Comparison of ENCODE assay signal across 8 cellular contexts in genomic region chr22:30324008-30324730, GRCh38. TPM values are rescaled to one million over a fixed set of nuclear protein-coding genes. Genes with fewer than 3 reads are reported as not detected.
A peak's percentile ranks its signal among the peaks of the same experiment; 100 is the strongest.
DNase-seq lines count a peak whose midpoint lies in the region; ATAC-seq and TF ChIP-seq lines count a peak whose summit lies in the region.

No MANE protein-coding gene starts in this region.

- DNase-seq in CD8-positive, alpha-beta T cell = peak in 5 of 7 experiments; percentile 46 to 71 (median 53)
- DNase-seq in PC-3 = no peak
- DNase-seq in dedifferentiated amniotic fluid mesenchymal stem cell (ENCODE audit: extremely low spot score) = peak; percentile 48
- peak in 1 of 2 donors; percentile 39 for DNase-seq in psoas muscle
- DNase-seq in ACHN = no peak
- no peak for DNase-seq in H7
- no peak for DNase-seq in hepatic stellate cell (ENCODE audit: low spot score)
- no peak for DNase-seq in DMS153 treated with DMSO at 0.1 percent for 48 hours (lab: John Stamatoyannopoulos, UW; ENCODE audit: unreplicated experiment)

- H3K27me3 ChIP-seq in CD8-positive, alpha-beta T cell (ENCODE audit: insufficient read depth, low read length) = no peaks in the 10 kb centered on the region
- H3K27me3 ChIP-seq in PC-3 (ENCODE audit: low read length) (no peaks in the 10 kb centered on the region), psoas muscle (ENCODE audit: insufficient read depth in 3 of 3, low read length in 2 of 3) (no peaks in the 10 kb centered on the region), H7 (ENCODE audit: control insufficient read depth, insufficient read depth, low read length) (no peaks in the 10 kb centered on the region)

- intact Hi-C loops in CD8-positive, alpha-beta T cell (cut with DNase I, micrococcal nuclease) = loop anchor here in 1 of 2 experiments (1.0 kb wide), 1 partner anchor 13 kb away; no protein-coding TSS in a partner anchor
- intact Hi-C loops in PC-3 (cut with micrococcal nuclease) = no loop called here
- intact Hi-C loops in psoas muscle (cut with DNase I) = no loop called here

- H3K4me1 Mint-ChIP-seq in CD8-positive, alpha-beta T cell (ENCODE audit: low read depth) = peaks cover 71% of the 10 kb centered on the region

- peak overlapping the region; percentile 52 for H3K4me3 ChIP-seq in CD8-positive, alpha-beta T cell (ENCODE audit: low read depth, low read length)
- H3K4me3 ChIP-seq in PC-3 (ENCODE audit: low read length) (no peak overlapping the region), psoas muscle (peak overlapping the region; percentile 88), H7 (ENCODE audit: insufficient read depth, low read depth, low read length) (no peak overlapping the region)

- peaks cover 57% of the 10 kb centered on the region for H3K36me3 Mint-ChIP-seq in CD8-positive, alpha-beta T cell

- no peaks in the 10 kb centered on the region for H3K9me3 ChIP-seq in CD8-positive, alpha-beta T cell (ENCODE audit: low read length)
- H3K9me3 ChIP-seq in PC-3 (ENCODE audit: low read length) (no peaks in the 10 kb centered on the region), psoas muscle (no peaks in the 10 kb centered on the region)

- 63 to 74% (median 65%) methylated on average over 8 of the region's 8 CpGs for WGBS in psoas muscle, 3 donors

- H3K36me3 ChIP-seq in CD8-positive, alpha-beta T cell (ENCODE audit: insufficient read depth, low read length) = peaks cover 14% of the 10 kb centered on the region
- no peaks in the 10 kb centered on the region for H3K36me3 ChIP-seq in PC-3 (ENCODE audit: low read depth, low read length)
- H3K36me3 ChIP-seq in psoas muscle (ENCODE audit: insufficient read depth in 1 of 2, low read depth in 1 of 2) = no peaks in the 10 kb centered on the region
- no peaks in the 10 kb centered on the region; the same call in 1 of the 2 replicates for H3K36me3 ChIP-seq in H7 (replicated peaks; ENCODE audit: control insufficient read depth, insufficient read depth, low read length)

- peak; percentile 12 for ATAC-seq in CD8-positive, alpha-beta T cell
- ATAC-seq in PC-3 = no peak
- no peak for ATAC-seq in psoas muscle

- H3K27ac Mint-ChIP-seq in CD8-positive, alpha-beta T cell = peak overlapping the region; percentile 91

- no peak overlapping the region for H3K9ac ChIP-seq in PC-3 (ENCODE audit: low read length)

- in situ Hi-C loops in ACHN (cut with HindIII; ENCODE audit: low pct_ligation_motif_present, low pct_unique_long_range_greater_than_20kb, low sequenced_read_pairs) = no loop called here

- peaks cover 73% of the 10 kb centered on the region for H3K4me1 ChIP-seq in CD8-positive, alpha-beta T cell (ENCODE audit: insufficient read depth, low read length)
- H3K4me1 ChIP-seq in PC-3 (ENCODE audit: insufficient read depth, low read length) (peaks cover 28% of the 10 kb centered on the region), psoas muscle (peaks cover 30% of the 10 kb centered on the region)

- peak overlapping the region; percentile 92; the same call in 1 of the 2 replicates for H3K4me2 ChIP-seq in PC-3 (ENCODE audit: low read length)

- peaks cover 51% of the 10 kb centered on the region for H3K79me2 ChIP-seq in PC-3 (ENCODE audit: low read length)

- peak overlapping the region; percentile 93 for H3K4me3 Mint-ChIP-seq in CD8-positive, alpha-beta T cell

- no TSS peak for BruUV-seq in PC-3 (replicated peaks; lab: Mats Ljungman, UMichigan)

- no peaks in the 10 kb centered on the region for H3K9me2 ChIP-seq in PC-3 (replicated peaks; ENCODE audit: low read length)

- no peaks in the 10 kb centered on the region for H3F3A ChIP-seq in PC-3 (ENCODE audit: low read length, unreplicated experiment)

- POLR2A ChIA-PET in CD8-positive, alpha-beta T cell (lab: Charles Lee) = interaction anchor here (1.1 to 11.4 kb wide), 4 partner anchors 15 to 32 kb away, joined by 3 to 184 read pairs (median 74); partner anchors contain the start of genes CASTOR1 and SF3A1
- POLR2A ChIA-PET in PC-3 (lab: Charles Lee; ENCODE audit: unreplicated experiment) = no interaction called here

- H2AFZ ChIP-seq in PC-3 (ENCODE audit: low read length) = no peak overlapping the region

- H3K27ac ChIP-seq in CD8-positive, alpha-beta T cell (ENCODE audit: low read depth, low read length) = no peak overlapping the region
- no peak overlapping the region for H3K27ac ChIP-seq in PC-3 (ENCODE audit: low read length)
- H3K27ac ChIP-seq in psoas muscle = peak overlapping the region; percentile 10

- TF ChIP-seq CTCF in CD8-positive, alpha-beta T cell (IDR thresholded peaks at IDR 0.05) = no peak
- TF ChIP-seq CTCF in PC-3 (conservative IDR thresholded peaks at IDR 0.05; ENCODE audit: low read depth, low read length) (no peak), psoas muscle (IDR thresholded peaks at IDR 0.05) (no peak)

- no peaks in the 10 kb centered on the region for H3K9me3 Mint-ChIP-seq in CD8-positive, alpha-beta T cell

- no peaks in the 10 kb centered on the region for H4K20me1 ChIP-seq in PC-3 (ENCODE audit: low read length)

- CTCF ChIA-PET in CD8-positive, alpha-beta T cell (lab: Charles Lee) = interaction anchor here (1.1 to 16.3 kb wide), 12 partner anchors 11 to 68 kb away, joined by 3 to 185 read pairs (median 4); partner anchors contain the start of genes CASTOR1, CCDC157 and SF3A1
- CTCF ChIA-PET in PC-3 (lab: Charles Lee) = no interaction called here

- H3K27me3 Mint-ChIP-seq in CD8-positive, alpha-beta T cell (ENCODE audit: low read depth) = no peaks in the 10 kb centered on the region

RNA-seq across cellular contexts. Expression of gene TBC1D10A, which starts 2.6 kb away (rescaled TPM):
- total RNA-seq in CD8-positive, alpha-beta T cell = 10 to 100 TPM; 77.5 to 87.3 TPM
- total RNA-seq in PC-3 (2014; rRNA removed) (12.6 and 19.5 TPM in 2 replicates), psoas muscle (1 to 10 TPM; 2.9 to 4.8 (median 3.3) TPM)
- polyA plus RNA-seq in psoas muscle = 1 to 10 TPM; 2.2 to 4.2 (median 2.9) TPM
- 12.0 and 12.6 TPM in 2 replicates for total RNA-seq in H7 (2014; rRNA removed; shearing (Covaris generic))

RNA-seq across cellular contexts. Expression of gene SF3A1, which starts 32.5 kb away (rescaled TPM):
- 100 to 1,000 TPM; 406 to 422 TPM for total RNA-seq in CD8-positive, alpha-beta T cell
- 59.2 and 69.3 TPM in 2 replicates for total RNA-seq in PC-3 (2014; rRNA removed)
- 100 to 1,000 TPM; 107 to 146 (median 121) TPM for total RNA-seq in psoas muscle
- polyA plus RNA-seq in psoas muscle = 10 to 100 TPM; 21.6 to 35.5 (median 32.3) TPM
- total RNA-seq in H7 (2014; rRNA removed; shearing (Covaris generic)) = 70.1 and 97.1 TPM in 2 replicates

RNA-seq across cellular contexts. Expression of gene CCDC157, which starts 32.6 kb away (rescaled TPM):
- 10 to 100 TPM in 1 of 2 experiments, 1 to 10 TPM in 1; 8.7 to 11.7 TPM for total RNA-seq in CD8-positive, alpha-beta T cell
- total RNA-seq in PC-3 (2014; rRNA removed) = 1.5 and 3.5 TPM in 2 replicates
- under 1 TPM; 0.17 to 0.88 (median 0.54) TPM for total RNA-seq in psoas muscle
- 1 to 10 TPM; 1.4 to 2.6 (median 1.5) TPM for polyA plus RNA-seq in psoas muscle
- total RNA-seq in H7 (2014; rRNA removed; shearing (Covaris generic)) = 4.7 and 6.1 TPM in 2 replicates

RNA-seq across cellular contexts. Expression of gene CASTOR1, which starts 34.9 kb away (rescaled TPM):
- 10 to 100 TPM; 17.2 to 21.9 TPM for total RNA-seq in CD8-positive, alpha-beta T cell
- total RNA-seq in PC-3 (2014; rRNA removed) (4.2 and 6.1 TPM in 2 replicates), psoas muscle (1 to 10 TPM in 3 of 4 donors, under 1 TPM in 1; 0.44 to 4.8 (median 2.2) TPM)
- polyA plus RNA-seq in psoas muscle = 1 to 10 TPM; 1.9 to 5.1 (median 2.9) TPM
- total RNA-seq in H7 (2014; rRNA removed; shearing (Covaris generic)) = 10.2 and 15.4 TPM in 2 replicates

RNA-seq across cellular contexts. Expression of gene OSM, which starts 57.5 kb away (rescaled TPM):
- total RNA-seq in CD8-positive, alpha-beta T cell = 10 to 100 TPM; 26.1 to 26.5 TPM
- total RNA-seq in PC-3 (2014; rRNA removed) (not detected in 2 replicates), psoas muscle (under 1 TPM in 2 of 4 donors, not detected in 2; 0.38 to 0.39 TPM)
- under 1 TPM in 2 of 3 donors, not detected in 1; 0.08 TPM for polyA plus RNA-seq in psoas muscle
- not detected in 2 replicates for total RNA-seq in H7 (2014; rRNA removed; shearing (Covaris generic))

Comparison
In these comparisons a context has a peak if more than half of its experiments do, and no peak if none do; other contexts are left out.
1. DNase-seq: peak in CD8-positive, alpha-beta T cell (5 of 7) and dedifferentiated amniotic fluid mesenchymal stem cell (single experiment); none in PC-3 (single experiment), ACHN (single experiment), H7 (single experiment), hepatic stellate cell (single experiment) and DMS153 treated with DMSO at 0.1 percent for 48 hours (single experiment).
2. H3K4me3 ChIP-seq: peak in CD8-positive, alpha-beta T cell (single experiment) and psoas muscle (single experiment); none in PC-3 (single experiment) and H7 (single experiment).